ENCODE assay signal across 13 cellular contexts in genomic region chr3:42214064-42214463, GRCh38. TPM values are rescaled to one million over a fixed set of nuclear protein-coding genes. Genes with fewer than 3 reads are reported as not detected.
DNase-seq lines count a peak whose midpoint lies in the region; ATAC-seq, FAIRE-seq and TF ChIP-seq lines count a peak whose summit lies in the region.
"Had no signal": no experiment of that assay in that cellular context is flagged by ENCODE, and none has a peak within 500 bp of the region (broad histone marks: within the 10 kb centered on the region; RNA-seq: fewer than 3 reads in every experiment).

No MANE protein-coding gene starts in this region.

- H3K79me2 ChIP-seq in KMS-11 (ENCODE audit: insufficient read depth, low read depth) (no peaks in the 10 kb centered on the region), neural progenitor cell (ENCODE audit: low read depth) (no peaks in the 10 kb centered on the region)

- no peaks in the 10 kb centered on the region for H3K9me3 Mint-ChIP-seq in CD4-positive, alpha-beta T cell
- H3K9me3 Mint-ChIP-seq in effector memory CD8-positive, alpha-beta T cell, result no peaks in the 10 kb centered on the region
- no peaks in the 10 kb centered on the region for H3K9me3 Mint-ChIP-seq in neural progenitor cell

- no peaks in the 10 kb centered on the region for H4K20me1 ChIP-seq in KMS-11 (ENCODE audit: insufficient read depth)
- peaks cover 6% of the 10 kb centered on the region for H4K20me1 ChIP-seq in neural progenitor cell (ENCODE audit: low read depth)

- H3K9ac ChIP-seq in KMS-11 (no peak overlapping the region), neural progenitor cell (no peak overlapping the region)

- H3K4me2 ChIP-seq in KMS-11, result peak overlapping the region; percentile 57
- H3K4me2 ChIP-seq in neural progenitor cell, result no peak overlapping the region
- H3K4me2 ChIP-seq: PC-9 had no signal

- peak overlapping the region; percentile 65 for H3K27ac Mint-ChIP-seq in CD4-positive, alpha-beta T cell
- H3K27ac Mint-ChIP-seq in effector memory CD8-positive, alpha-beta T cell, result peak overlapping the region; percentile 88 to 89
- no peak overlapping the region for H3K27ac Mint-ChIP-seq in neural progenitor cell

- no peaks in the 10 kb centered on the region for H3K27me3 ChIP-seq in CD4-positive, alpha-beta T cell (ENCODE audit: control insufficient read depth, insufficient read depth, low read length)
- H3K27me3 ChIP-seq in KMS-11 (ENCODE audit: insufficient read depth, low read depth), result no peaks in the 10 kb centered on the region
- no peaks in the 10 kb centered on the region for H3K27me3 ChIP-seq in neural progenitor cell
- H3K27me3 ChIP-seq in small intestine (ENCODE audit: control insufficient read depth in 2 of 2, insufficient read depth in 2 of 2, low read length in 2 of 2), result no peaks in the 10 kb centered on the region
- H3K27me3 ChIP-seq: body of pancreas had no signal

- POLR2A ChIA-PET in CD4-positive, alpha-beta T cell (lab: Charles Lee), result interaction anchor here (1.0 to 1.4 kb wide), 2 partner anchors 23 to 252 kb away, joined by 3 to 5 read pairs; partner anchors contain the start of gene ULK4

- ATAC-seq in CD4-positive, alpha-beta T cell (ENCODE audit: poor library complexity), result peak; percentile 30
- peak; percentile 55 for ATAC-seq in effector memory CD8-positive, alpha-beta T cell (replicated peaks)
- ATAC-seq in GM21717 (IDR thresholded peaks at IDR 0.05; ENCODE audit: unreplicated experiment), result no peak
- ATAC-seq: body of pancreas, left cardiac atrium had no signal

- 81% methylated on average over 2 of the region's 2 CpGs for WGBS in small intestine, 3 donors

- CTCF ChIA-PET in CD4-positive, alpha-beta T cell (lab: Charles Lee), result no interaction called here

- H3K9me3 ChIP-seq in CD4-positive, alpha-beta T cell (ENCODE audit: control insufficient read depth, low read length), result no peaks in the 10 kb centered on the region
- H3K9me3 ChIP-seq in neural progenitor cell (ENCODE audit: low read depth) (no peaks in the 10 kb centered on the region), small intestine (ENCODE audit: control insufficient read depth, low read depth) (no peaks in the 10 kb centered on the region)
- H3K9me3 ChIP-seq: body of pancreas had no signal

- no peak overlapping the region for H2AFZ ChIP-seq in KMS-11 (ENCODE audit: low read depth)
- H2AFZ ChIP-seq in neural progenitor cell (replicated peaks), result no peak overlapping the region
- H2AFZ ChIP-seq: PC-9 had no signal

- H3K27me3 Mint-ChIP-seq in CD4-positive, alpha-beta T cell, result no peaks in the 10 kb centered on the region
- H3K27me3 Mint-ChIP-seq in effector memory CD8-positive, alpha-beta T cell, result no peaks in the 10 kb centered on the region
- H3K27me3 Mint-ChIP-seq in neural progenitor cell (ENCODE audit: insufficient read depth, low read depth), result peaks cover 2% of the 10 kb centered on the region

- peaks cover 40% of the 10 kb centered on the region for H3K4me1 ChIP-seq in KMS-11 (ENCODE audit: low read depth, poor library complexity, severe bottlenecking)
- H3K4me1 ChIP-seq in neural progenitor cell, result peaks cover 23% of the 10 kb centered on the region
- H3K4me1 ChIP-seq in small intestine (ENCODE audit: control insufficient read depth in 2 of 2, insufficient read depth in 1 of 2, low read depth in 1 of 2, low read length in 1 of 2), result no peaks in the 10 kb centered on the region
- H3K4me1 ChIP-seq: body of pancreas had no signal

- FAIRE-seq in GM19239 (lab: Jason Lieb, UNC) (peak; percentile 68), small intestine (lab: Jason Lieb, UNC) (no peak)

- H3F3A ChIP-seq in neural progenitor cell (ENCODE audit: low read depth), result no peaks in the 10 kb centered on the region

- H3K4me3 ChIP-seq in KMS-11 (IDR thresholded peaks at IDR 0.05; ENCODE audit: insufficient read depth, low read depth, low read length) (no peak overlapping the region), neural progenitor cell (no peak overlapping the region), small intestine (ENCODE audit: low read depth in 1 of 2, low read length in 2 of 2) (no peak overlapping the region)
- H3K4me3 ChIP-seq: body of pancreas, PC-9 had no signal

- H3K36me3 Mint-ChIP-seq in CD4-positive, alpha-beta T cell (ENCODE audit: low read depth), result peaks cover 23% of the 10 kb centered on the region
- H3K36me3 Mint-ChIP-seq in effector memory CD8-positive, alpha-beta T cell (ENCODE audit: insufficient read depth), result peaks cover 8% of the 10 kb centered on the region
- peaks cover 28% of the 10 kb centered on the region for H3K36me3 Mint-ChIP-seq in neural progenitor cell

- H3K4me1 Mint-ChIP-seq in CD4-positive, alpha-beta T cell (ENCODE audit: low read depth), result peaks cover 62% of the 10 kb centered on the region
- peaks cover 38 to 52% of the 10 kb centered on the region in 2 donors for H3K4me1 Mint-ChIP-seq in effector memory CD8-positive, alpha-beta T cell (ENCODE audit: low read depth in 2 of 2)
- peaks cover 10% of the 10 kb centered on the region for H3K4me1 Mint-ChIP-seq in neural progenitor cell

- no peak for DNase-seq in CD4-positive, alpha-beta T cell
- DNase-seq in GM19239 (ENCODE audit: insufficient read length, low spot score) (no peak), MV-4-11 (lab: John Stamatoyannopoulos, UW) (no peak), neural progenitor cell (ENCODE audit: low spot score) (no peak), small intestine (no peak)
- DNase-seq in effector memory CD8-positive, alpha-beta T cell, result no peak
- DNase-seq: activated CD4-positive, CD25-positive, alpha-beta regulatory T cell; body of pancreas; Kasumi-1; left cardiac atrium; PC-9 had no signal

- H3K36me3 ChIP-seq in KMS-11 (ENCODE audit: insufficient read depth) (no peaks in the 10 kb centered on the region), neural progenitor cell (no peaks in the 10 kb centered on the region), small intestine (ENCODE audit: control insufficient read depth in 2 of 2, insufficient read depth in 2 of 2, low read length in 2 of 2) (peaks cover 17 to 21% of the 10 kb centered on the region in 2 donors)

- no peak for TF ChIP-seq CTCF in CD4-positive, alpha-beta T cell (IDR thresholded peaks at IDR 0.05)
- TF ChIP-seq CTCF in KMS-11 (conservative IDR thresholded peaks at IDR 0.05; ENCODE audit: low read depth, low read length) (no peak), neural progenitor cell (IDR thresholded peaks at IDR 0.05) (no peak)

- H3K27ac ChIP-seq in CD4-positive, alpha-beta T cell (ENCODE audit: low read depth, low read length), result peak overlapping the region; percentile 44
- H3K27ac ChIP-seq in KMS-11, result peak overlapping the region; percentile 40; the same call in 1 of the 2 replicates
- H3K27ac ChIP-seq in neural progenitor cell, result no peak overlapping the region
- H3K27ac ChIP-seq in small intestine (ENCODE audit: low read depth in 1 of 2, low read length in 1 of 2), result no peak overlapping the region
- H3K27ac ChIP-seq: body of pancreas, PC-9 had no signal

- intact Hi-C loops in CD4-positive, alpha-beta T cell (cut with DNase I, micrococcal nuclease), result no loop called here

- H3K4me3 Mint-ChIP-seq in CD4-positive, alpha-beta T cell, result peak overlapping the region; percentile 43
- H3K4me3 Mint-ChIP-seq in effector memory CD8-positive, alpha-beta T cell, result peak overlapping the region; percentile 40 to 63
- H3K4me3 Mint-ChIP-seq in neural progenitor cell, result no peak overlapping the region

RNA-seq across cellular contexts. Expression of gene CCK, which starts 51.9 kb away (rescaled TPM):
- not detected for total RNA-seq in CD4-positive, alpha-beta T cell
- 1.1 and 3.4 TPM in 2 replicates for total RNA-seq in neural progenitor cell (ENCODE audit: low replicate concordance)
- polyA plus RNA-seq in small intestine, result 10 to 100 TPM; 13.8 to 44.9 (median 32.0) TPM
- total RNA-seq: body of pancreas, left cardiac atrium had no signal

Comparison
In these comparisons a context has a peak if more than half of its experiments do, and no peak if none do; other contexts are left out.
1. H3K27ac ChIP-seq: peak in CD4-positive, alpha-beta T cell (single experiment) and KMS-11 (single experiment); none in neural progenitor cell (single experiment) and small intestine (0 of 2).